ENCODE assay signal across 9 cellular contexts in the genomic region with DNA sequence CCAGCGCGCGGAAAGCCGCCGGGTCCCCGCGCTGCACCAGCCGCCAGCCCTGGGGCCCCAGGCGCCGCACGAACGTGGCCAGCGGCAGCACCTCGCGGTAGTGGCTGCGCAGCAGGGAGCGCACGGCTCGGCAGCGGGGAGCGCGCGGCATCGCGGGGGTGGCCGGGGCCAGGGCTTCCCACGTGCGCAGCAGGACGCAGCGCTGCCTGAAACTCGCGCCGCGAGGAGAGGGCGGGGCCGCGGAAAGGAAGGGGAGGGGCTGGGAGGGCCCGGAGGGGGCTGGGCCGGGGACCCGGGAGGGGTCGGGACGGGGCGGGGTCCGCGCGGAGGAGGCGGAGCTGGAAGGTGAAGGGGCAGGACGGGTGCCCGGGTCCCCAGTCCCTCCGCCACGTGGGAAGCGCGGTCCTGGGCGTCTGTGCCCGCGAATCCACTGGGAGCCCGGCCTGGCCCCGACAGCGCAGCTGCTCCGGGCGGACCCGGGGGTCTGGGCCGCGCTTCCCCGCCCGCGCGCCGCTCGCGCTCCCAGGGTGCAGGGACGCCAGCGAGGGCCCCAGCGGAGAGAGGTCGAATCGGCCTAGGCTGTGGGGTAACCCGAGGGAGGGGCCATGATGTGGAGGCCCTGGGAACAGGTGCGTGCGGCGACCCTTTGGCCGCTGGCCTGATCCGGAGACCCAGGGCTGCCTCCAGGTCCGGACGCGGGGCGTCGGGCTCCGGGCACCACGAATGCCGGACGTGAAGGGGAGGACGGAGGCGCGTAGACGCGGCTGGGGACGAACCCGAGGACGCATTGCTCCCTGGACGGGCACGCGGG. TPM values are rescaled to one million over a fixed set of nuclear protein-coding genes. Genes with fewer than 3 reads are reported as not detected.
DNase-seq lines count a peak whose midpoint lies in the region; ATAC-seq, FAIRE-seq and TF ChIP-seq lines count a peak whose summit lies in the region.
"Had no signal": no experiment of that assay in that cellular context is flagged by ENCODE, and none has a peak within 500 bp of the region (broad histone marks: within the 10 kb centered on the region; RNA-seq: fewer than 3 reads in every experiment).

Gene TERT (minus strand): TSS at position 230 of the 811 bp plus-strand sequence. CDS start 79 bp downstream, at position 151.

- H3K9me3 ChIP-seq in DND-41 (ENCODE audit: insufficient read depth, low read length, severe bottlenecking) (no peaks in the 10 kb centered on the region), adrenal gland (replicated peaks in 1 of 3) (no peaks in the 10 kb centered on the region)

- TF ChIP-seq CTCF in DND-41 (IDR thresholded peaks at IDR 0.05; ENCODE audit: borderline replicate concordance, extremely low read depth, low read length, poor library complexity, severe bottlenecking) = no peak
- no peak for TF ChIP-seq CTCF in adrenal gland (IDR thresholded peaks at IDR 0.05)

- WGBS in adrenal gland, 4 donors = 1 to 3% (median 1%) methylated on average over 12 to 102 of the region's 102 CpGs

- H3K9ac ChIP-seq in DND-41 (ENCODE audit: low read depth, low read length) = peak within 1 kb of the TSS; percentile 49

- peaks cover 18% of the 10 kb centered on the region; the same call in 1 of the 2 replicates for H3K79me2 ChIP-seq in DND-41 (ENCODE audit: insufficient read depth, low read length)

- intact Hi-C loops in adrenal gland (cut with DNase I) = no loop called here

- peak within 1 kb of the TSS; percentile 63 for H3K4me2 ChIP-seq in DND-41 (ENCODE audit: insufficient read depth, low read length)

- no peaks in the 10 kb centered on the region for H3K27me3 ChIP-seq in DND-41 (ENCODE audit: insufficient read depth, low read length, poor library complexity)
- peaks cover 29% of the 10 kb centered on the region for H3K27me3 ChIP-seq in adrenal gland

- no peak within 1 kb of the TSS for H2AFZ ChIP-seq in DND-41 (ENCODE audit: low read depth, low read length)

- H3K27ac ChIP-seq in DND-41 (ENCODE audit: low read length) (no peak within 1 kb of the TSS; the same call in none of the 2 replicates), adrenal gland (no peak within 1 kb of the TSS)

- H3K36me3 ChIP-seq in DND-41 (ENCODE audit: insufficient read depth, low read length) = no peaks in the 10 kb centered on the region
- no peaks in the 10 kb centered on the region for H3K36me3 ChIP-seq in adrenal gland (replicated peaks in 1 of 2)

- H3K4me1 ChIP-seq in DND-41 (ENCODE audit: insufficient read depth, low read length) = peaks cover 34% of the 10 kb centered on the region
- no peaks in the 10 kb centered on the region for H3K4me1 ChIP-seq in adrenal gland (replicated peaks in 1 of 2)

- DNase-seq in DND-41 (peak; percentile 64), NCI-H460 (ENCODE audit: extremely low read depth, low read depth) (peak; percentile 26), activated T-cell treated with anti-CD3 and anti-CD28 coated beads for 24 hours (ENCODE audit: low read depth) (peak; percentile 80), left lobe of liver (ENCODE audit: low spot score) (peak; percentile 36), RCC 7860 (ENCODE audit: low spot score) (no peak), adrenal gland (no peak)
- DNase-seq in stimulated activated CD8-positive, alpha-beta memory T cell treated with anti-CD3 and anti-CD28 coated beads, Interleukin-7, amount 100 ng/mL, for 24 hours (ENCODE audit: low read depth) = peak; percentile 70

- no peak for FAIRE-seq in RCC 7860 (lab: Jason Lieb, UNC)

- peak within 1 kb of the TSS in 1 of 2 experiments; percentile 52; a peak in 2 of 4 replicates for H3K4me3 ChIP-seq in DND-41 (ENCODE audit: low read depth in 1 of 2, low read length in 2 of 2)
- H3K4me3 ChIP-seq in adrenal gland = no peak within 1 kb of the TSS

- H4K20me1 ChIP-seq in DND-41 (ENCODE audit: insufficient read depth, low read length) = no peaks in the 10 kb centered on the region

- TF ChIP-seq POLR2A in adrenal gland (IDR thresholded peaks at IDR 0.05) = no peak

- peak; percentile 69 for ATAC-seq in DND-41 (ENCODE audit: insufficient read depth, low read depth)
- ATAC-seq in left lobe of liver = no peak
- ATAC-seq in GM21367 (IDR thresholded peaks at IDR 0.05; ENCODE audit: unreplicated experiment) = no peak

RNA-seq across cellular contexts. Expression of gene TERT, which starts in this region (rescaled TPM):
- total RNA-seq in NCI-H460 (2014; rRNA removed; shearing (Covaris generic)) = 1.5 and 2.1 TPM in 2 replicates
- 19.3 and 21.2 TPM in 2 replicates for polyA plus RNA-seq in NCI-H460 (2014; cell fraction: nucleus; rRNA removed)
- 0.10 TPM for total RNA-seq in left lobe of liver
- total RNA-seq in adrenal gland = under 1 TPM in 1 of 8 donors, not detected in 7; 0.29 TPM
- not detected for polyA plus RNA-seq in adrenal gland
- total RNA-seq: glomerular endothelial cell had no signal

Comparison
In these comparisons a context has a peak if more than half of its experiments do, and no peak if none do; other contexts are left out.
1. Peak in DNase-seq in left lobe of liver; RNA of the gene not detected or under 1 TPM.
2. DNase-seq: peak in DND-41 (single experiment), NCI-H460 (single experiment), activated T-cell treated with anti-CD3 and anti-CD28 coated beads for 24 hours (single experiment) and stimulated activated CD8-positive, alpha-beta memory T cell treated with anti-CD3 and anti-CD28 coated beads, Interleukin-7, amount 100 ng/mL, for 24 hours (single experiment); none in RCC 7860 (single experiment) and adrenal gland (0 of 7).